Comparison of ENCODE assay signal across 1 cellular context in genomic region chr12:92736605-92737004, GRCh38.
TF ChIP-seq lines count a peak whose summit lies in the region.

No MANE protein-coding gene starts in this region.

TF ChIP-seq in GM23338, 12 proteins besides CTCF, POLR2A, EP300 and RAD21 (continued from another document):
- no peak for TF ChIP-seq ZNF114 (CRISPR knock-in tag; IDR thresholded peaks at IDR 0.05)
- TF ChIP-seq JUNB (IDR thresholded peaks at IDR 0.05; ENCODE audit: unreplicated experiment), result no peak
- no peak for TF ChIP-seq REST (IDR thresholded peaks at IDR 0.05; ENCODE audit: unreplicated experiment)
- no peak for TF ChIP-seq STAT1 (IDR thresholded peaks at IDR 0.05; ENCODE audit: unreplicated experiment)
